34 cellular contexts compared by ENCODE assay signal in genomic region chr5:19424506-19424905, GRCh38.
"Had no signal": no experiment of that assay in that cellular context is flagged by ENCODE, and none has a peak within 500 bp of the region (broad histone marks: within the 10 kb centered on the region; RNA-seq: fewer than 3 reads in every experiment).

No MANE protein-coding gene starts in this region.

- FAIRE-seq: astrocyte, bronchial epithelial cell had no signal

- H3K9me3 ChIP-seq: adrenal gland, ascending aorta, body of pancreas, breast epithelium had no signal

- H3K27me3 ChIP-seq: adrenal gland, ascending aorta, body of pancreas, brain microvascular endothelial cell, breast epithelium, cardiac muscle cell had no signal

- H3K4me3 ChIP-seq: adrenal gland, ascending aorta, body of pancreas, breast epithelium, cardiac muscle cell had no signal

- H3K4me1 ChIP-seq: adrenal gland, ascending aorta, body of pancreas, breast epithelium had no signal

- H3K27ac ChIP-seq: adrenal gland, ascending aorta, body of pancreas, brain microvascular endothelial cell, breast epithelium, cardiac muscle cell had no signal

- ATAC-seq: activated naive CD4-positive, alpha-beta T cell treated with anti-CD3 and anti-CD28 coated beads, Interleukin-2, amount 50 U/mL, for 72 hours; activated naive CD8-positive, alpha-beta T cell treated with anti-CD3 and anti-CD28 coated beads, Interleukin-2, amount 50 U/mL, for 24 hours; activated T-cell treated with anti-CD3 and anti-CD28 coated beads, Interleukin-2, amount 50 U/mL, for 4 hours; activated T-cell treated with anti-CD3 and anti-CD28 coated beads, Interleukin-2, amount 50 U/mL, for 72 hours; activated T-helper 17 cell treated with anti-CD3 and anti-CD28 coated beads, Interleukin-2, amount 50 U/mL, for 72 hours; body of pancreas had no signal

- H3K36me3 ChIP-seq: adrenal gland, ascending aorta, brain microvascular endothelial cell, breast epithelium, cardiac muscle cell had no signal

- DNase-seq: activated effector memory CD4-positive, alpha-beta T cell treated with anti-CD3 and anti-CD28 coated beads, Interleukin-2, amount 50 U/mL, for 16 hours; activated effector memory CD4-positive, alpha-beta T cell treated with Interleukin-2 at 50 U/mL for 16 hours; activated gamma-delta T cell; activated gamma-delta T cell treated with Interleukin-2 at 50 U/mL for 16 hours; activated naive CD4-positive, alpha-beta T cell; activated naive CD4-positive, alpha-beta T cell treated with anti-CD3 and anti-CD28 coated beads for 36 hours; activated naive CD4-positive, alpha-beta T cell treated with anti-CD3 and anti-CD28 coated beads, Interleukin-2, amount 10 ng/mL, durations not matched to agents 7 days and 5 days; activated naive CD4-positive, alpha-beta T cell treated with anti-CD3 and anti-CD28 coated beads, Interleukin-2, amount 50 U/mL, for 16 hours; activated naive CD4-positive, alpha-beta T cell treated with Interleukin-2 at 50 U/mL for 16 hours; activated naive CD8-positive, alpha-beta T cell treated with anti-CD3 and anti-CD28 coated beads for 36 hours; activated naive CD8-positive, alpha-beta T cell treated with anti-CD3 and anti-CD28 coated beads, Interleukin-2, amount 10 ng/mL, durations not matched to agents 7 days and 5 days; activated naive CD8-positive, alpha-beta T cell treated with anti-CD3 and anti-CD28 coated beads, Interleukin-2, amount 50 U/mL, for 24 hours; activated T-cell treated with anti-CD3 and anti-CD28 coated beads, Interleukin-2, amount 50 U/mL, for 1 hour; activated T-cell treated with anti-CD3 and anti-CD28 coated beads, Interleukin-2, amount 50 U/mL, for 24 hours; activated T-cell treated with anti-CD3 and anti-CD28 coated beads, Interleukin-2, amount 50 U/mL, for 4 hours; activated T-cell treated with anti-CD3 and anti-CD28 coated beads, Interleukin-2, amount 50 U/mL, for 48 hours; activated T-cell treated with anti-CD3 and anti-CD28 coated beads, Interleukin-2, amount 50 U/mL, for 72 hours; adrenal gland; amniotic stem cell; amygdala; anterior cingulate cortex; aorta; body of pancreas; brain microvascular endothelial cell; caudate nucleus; central memory CD4-positive, alpha-beta T cell; cerebellar nuclear complex had no signal
